8 cellular contexts compared by ENCODE assay signal in the genomic region with DNA sequence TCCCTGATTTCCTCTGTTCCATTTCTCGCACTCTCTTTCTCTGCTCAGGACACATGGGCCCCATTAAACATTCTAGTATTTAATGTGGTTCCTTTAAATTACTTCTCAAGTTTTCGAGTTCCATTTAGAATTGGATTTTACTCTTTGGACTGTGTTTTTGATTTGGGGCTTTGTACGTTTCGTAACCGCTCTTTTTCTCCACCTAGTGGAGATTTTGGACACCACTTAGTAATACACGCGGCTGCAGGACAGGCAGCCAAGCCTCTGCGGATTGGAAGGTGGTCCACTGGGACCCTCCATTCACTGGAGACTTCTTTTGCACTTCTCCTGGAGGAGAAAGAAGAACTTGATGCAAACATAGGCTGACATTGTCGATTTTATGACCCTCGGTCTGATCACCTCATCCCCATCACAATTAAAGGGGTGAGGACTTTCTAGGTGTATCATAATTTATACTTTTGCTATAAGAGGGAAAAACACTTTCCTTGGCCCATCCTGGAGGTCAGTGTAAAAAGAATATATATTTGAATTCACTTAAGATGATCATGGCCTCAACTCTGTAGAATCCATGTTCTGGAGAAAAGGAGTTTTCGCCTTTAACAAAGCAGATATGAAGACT.
A peak's percentile ranks its signal among the peaks of the same experiment; 100 is the strongest.
DNase-seq lines count a peak whose midpoint lies in the region; ATAC-seq and TF ChIP-seq lines count a peak whose summit lies in the region.

No MANE protein-coding gene starts in this region.

- peak; percentile 60 for TF ChIP-seq CTCF in GM06990 (IDR thresholded peaks at IDR 0.05; ENCODE audit: insufficient read depth, low read length, poor library complexity, severe bottlenecking)
- TF ChIP-seq CTCF in lower lobe of right lung (IDR thresholded peaks at IDR 0.05), result peak; percentile 53

- peak in 1 of 2 donors; percentile 74 for ATAC-seq in lower lobe of right lung
- ATAC-seq in HG03571 (IDR thresholded peaks at IDR 0.05; ENCODE audit: unreplicated experiment), result no peak
- no peak for ATAC-seq in GM19455 (IDR thresholded peaks at IDR 0.05; ENCODE audit: unreplicated experiment)

- peak overlapping the region; percentile 60 for H3K4me3 ChIP-seq in ACC112 (ENCODE audit: low read depth, low read length)
- H3K4me3 ChIP-seq in GM06990 (replicated peaks; ENCODE audit: low read depth, low read length), result no peak overlapping the region
- H3K4me3 ChIP-seq in lower lobe of right lung, result peak overlapping the region; percentile 25

- peak overlapping the region; percentile 34 for H2AFZ ChIP-seq in ACC112 (ENCODE audit: low read length, unreplicated experiment)

- H3K27me3 ChIP-seq in ACC112 (ENCODE audit: insufficient read depth, low read length) (peaks cover 81% of the 10 kb centered on the region), GM06990 (replicated peaks; ENCODE audit: control insufficient read depth, insufficient read depth, low read length) (peaks cover 5% of the 10 kb centered on the region), lower lobe of right lung (ENCODE audit: low read depth) (peaks cover 64% of the 10 kb centered on the region)

- no peaks in the 10 kb centered on the region for H3K9me3 ChIP-seq in lower lobe of right lung

- H3K27ac ChIP-seq in ACC112 (ENCODE audit: low read depth, low read length) (no peak overlapping the region), lower lobe of right lung (no peak overlapping the region)

- H3K79me2 ChIP-seq in ACC112 (ENCODE audit: control insufficient read depth, insufficient read depth, low read length, unreplicated experiment), result no peaks in the 10 kb centered on the region

- peaks cover 8% of the 10 kb centered on the region for H3K4me1 ChIP-seq in ACC112 (ENCODE audit: control insufficient read depth, insufficient read depth, low read length, unreplicated experiment)
- H3K4me1 ChIP-seq in lower lobe of right lung, result no peaks in the 10 kb centered on the region

- intact Hi-C loops in lower lobe of right lung (cut with DNase I), result no loop called here

- DNase-seq in GM06990 (ENCODE audit: extremely low read depth, insufficient read length) (no peak), NCI-H460 (ENCODE audit: extremely low read depth, low read depth) (peak; percentile 9), dermis blood vessel endothelial cell (peak; percentile 70), lower lobe of right lung (no peak), HT-29 (ENCODE audit: low spot score) (no peak)

- H3K36me3 ChIP-seq in ACC112 (ENCODE audit: insufficient read depth, low read length), result no peaks in the 10 kb centered on the region
- H3K36me3 ChIP-seq in GM06990 (ENCODE audit: control insufficient read depth, insufficient read depth, low read length), result no peaks in the 10 kb centered on the region
- no peaks in the 10 kb centered on the region for H3K36me3 ChIP-seq in lower lobe of right lung

Comparison
In these comparisons a context has a peak if more than half of its experiments do, and no peak if none do; other contexts are left out.
1. DNase-seq: peak in NCI-H460 (single experiment) and dermis blood vessel endothelial cell (single experiment); none in GM06990 (single experiment), lower lobe of right lung (single experiment) and HT-29 (single experiment).